ENCODE assay signal across 27 cellular contexts in the genomic region with DNA sequence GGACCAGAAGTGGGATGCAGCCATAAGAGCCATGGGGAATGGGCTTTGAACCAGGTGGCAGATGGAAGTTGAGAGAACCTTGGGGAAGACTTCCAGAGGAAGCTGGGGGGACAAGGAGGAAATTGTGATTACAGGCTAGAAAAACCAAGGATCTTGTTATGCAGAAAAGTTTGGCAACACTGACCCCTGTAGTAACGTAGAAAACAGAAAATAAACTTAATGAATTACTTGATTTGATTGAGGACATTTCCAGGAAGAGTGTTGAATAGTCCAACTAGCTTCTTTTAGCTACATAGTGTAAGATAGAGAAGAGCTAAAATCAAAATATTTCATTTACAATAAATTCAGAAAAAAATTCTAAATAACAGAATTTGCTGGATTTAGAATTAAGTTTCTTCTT.
"Had no signal": no experiment of that assay in that cellular context is flagged by ENCODE, and none has a peak within 500 bp of the region (broad histone marks: within the 10 kb centered on the region; RNA-seq: fewer than 3 reads in every experiment).

No MANE protein-coding gene starts in this region.

- FAIRE-seq: endometrium, islet of Langerhans had no signal

- H3K4me3 ChIP-seq: colonic mucosa, esophagus squamous epithelium, heart right ventricle, left ventricle myocardium inferior, lower lobe of right lung, prostate gland, right atrium auricular region, sigmoid colon, spleen, testis, tibial artery, uterus had no signal

- H3K4me1 ChIP-seq: colonic mucosa, esophagus squamous epithelium, foreskin keratinocyte, heart right ventricle, left ventricle myocardium inferior, lower lobe of right lung, prostate gland, right atrium auricular region, sigmoid colon, spleen, testis, tibial artery, uterus had no signal

- ATAC-seq: effector memory CD8-positive, alpha-beta T cell; foreskin keratinocyte; heart right ventricle; left colon; lower lobe of right lung; naive thymus-derived CD8-positive, alpha-beta T cell; stimulated activated memory B cell treated with anti-CD40 and anti-IgM and Interleukin-4, amounts not matched to agents 10 μg/mL and 1 μg/mL and 100 μg/mL, for 72 hours; stimulated activated naive CD8-positive, alpha-beta T cell treated with anti-CD3 and anti-CD28 coated beads, Interleukin-15, Interleukin-2, amounts not matched to agents 100 U/mL and 50 U/mL, for 24 hours had no signal

- H3K9me3 ChIP-seq: colonic mucosa, prostate gland, testis, uterus had no signal

- H3K27ac ChIP-seq: colonic mucosa, esophagus squamous epithelium, foreskin keratinocyte, heart right ventricle, left ventricle myocardium inferior, lower lobe of right lung, prostate gland, right atrium auricular region, sigmoid colon, spleen, testis, tibial artery, uterus had no signal

- H3K36me3 ChIP-seq: colonic mucosa, esophagus squamous epithelium, heart right ventricle, left ventricle myocardium inferior, lower lobe of right lung, prostate gland, right atrium auricular region, sigmoid colon, spleen, tibial artery, uterus had no signal

- DNase-seq: colonic mucosa; effector memory CD8-positive, alpha-beta T cell; erythroblast; esophagus squamous epithelium; foreskin keratinocyte; glutamatergic neuron; heart right ventricle; hippocampal formation; left colon; left ventricle myocardium inferior; lower lobe of right lung; naive thymus-derived CD8-positive, alpha-beta T cell; nephron progenitor cell; nucleus accumbens; sigmoid colon; spleen; stimulated activated CD4-positive, alpha-beta T cell treated with anti-CD3 and anti-CD28 coated beads, Interleukin-4, amount 100 ng/mL, for 4 hours; stimulated activated naive CD8-positive, alpha-beta T cell treated with anti-CD3 and anti-CD28 coated beads, Interleukin-15, Interleukin-2, amounts not matched to agents 100 U/mL and 50 U/mL, for 24 hours; substantia nigra; testis; uterus had no signal

- H3K27me3 ChIP-seq: colonic mucosa, foreskin keratinocyte, right atrium auricular region, sigmoid colon, testis, uterus had no signal
